In genomic region chr10:95877881-95878280, GRCh38 we compare ENCODE assay signal across 30 cellular contexts. TPM values are rescaled to one million over a fixed set of nuclear protein-coding genes. Genes with fewer than 3 reads are reported as not detected.
DNase-seq lines count a peak whose midpoint lies in the region; ATAC-seq, FAIRE-seq and TF ChIP-seq lines count a peak whose summit lies in the region.
"Had no signal": no experiment of that assay in that cellular context is flagged by ENCODE, and none has a peak within 500 bp of the region (broad histone marks: within the 10 kb centered on the region; RNA-seq: fewer than 3 reads in every experiment).

No MANE protein-coding gene starts in this region.

- H3K4me1 ChIP-seq in GM12878 (ENCODE audit: control insufficient read depth, insufficient read depth, low read length): peaks cover 16% of the 10 kb centered on the region; the same call in 1 of the 2 replicates
- H3K4me1 ChIP-seq: BLaER1 treated with 17β-estradiol and CSF1 and Interleukin-3, amounts not matched to agents 10 nM and 100 nM; breast epithelium; colonic mucosa; Peyer's patch; SJCRH30; upper lobe of right lung had no signal

- no peak for TF ChIP-seq CTCF in GM12878 (IDR thresholded peaks at IDR 0.05 in 2 of 3, conservative IDR thresholded peaks at IDR 0.05 in 1 of 3; ENCODE audit: control insufficient read depth in 2 of 3, extremely low read depth in 1 of 3, insufficient read depth in 1 of 3, low read depth in 3 of 3, low read length in 3 of 3)

- H3K9me3 ChIP-seq in GM12878 (replicated peaks; ENCODE audit: control insufficient read depth, insufficient read depth, low read length): peaks cover 10% of the 10 kb centered on the region; the same call in 2 of the 3 replicates
- H3K9me3 ChIP-seq: breast epithelium, colonic mucosa, sigmoid colon, SJCRH30, upper lobe of right lung had no signal

- peak; percentile 69 for FAIRE-seq in GM18507 (lab: Jason Lieb, UNC)
- no peak for FAIRE-seq in GM12878 (lab: Jason Lieb, UNC)
- FAIRE-seq: kidney had no signal

- CTCF ChIA-PET in GM12878 (lab: Yijun Ruan, JAX): interaction anchor here (1.0 to 1.9 kb wide), 2 partner anchors 13 to 36 kb away, joined by 3 to 4 read pairs; no protein-coding TSS in a partner anchor

- H4K20me1 ChIP-seq in GM12878 (ENCODE audit: control insufficient read depth, insufficient read depth): no peaks in the 10 kb centered on the region
- H4K20me1 ChIP-seq: BLaER1 treated with 17β-estradiol and CSF1 and Interleukin-3, amounts not matched to agents 10 nM and 100 nM had no signal

- no peak for TF ChIP-seq RAD21 in GM12878 (IDR thresholded peaks at IDR 0.05; ENCODE audit: insufficient read depth, low read depth, low read length)

- no peak for TF ChIP-seq EP300 in GM12878 (IDR thresholded peaks at IDR 0.05; ENCODE audit: borderline replicate concordance in 1 of 2, control insufficient read depth in 1 of 2, low read depth in 2 of 2, low read length in 2 of 2)

- ATAC-seq in GM21423 (IDR thresholded peaks at IDR 0.05; ENCODE audit: unreplicated experiment) (peak; percentile 41), HG03342 (IDR thresholded peaks at IDR 0.05; ENCODE audit: unreplicated experiment) (peak; percentile 45), GM12878 (peak; percentile 58)
- ATAC-seq: upper lobe of right lung had no signal

- no peak overlapping the region for H3K9ac ChIP-seq in GM12878 (ENCODE audit: control insufficient read depth, insufficient read depth, low read length)
- H3K9ac ChIP-seq: BLaER1 treated with 17β-estradiol and CSF1 and Interleukin-3, amounts not matched to agents 10 nM and 100 nM had no signal

- no peak overlapping the region for H2AFZ ChIP-seq in GM12878 (ENCODE audit: control insufficient read depth, low read depth, low read length)

- POLR2A ChIA-PET in GM12878 (lab: Charles Lee): interaction anchor here (0.7 kb wide), 1 partner anchor 136 kb away, joined by 3 read pairs; no protein-coding TSS in a partner anchor

- H3K79me2 ChIP-seq in GM12878 (ENCODE audit: control insufficient read depth, insufficient read depth, low read length): no peaks in the 10 kb centered on the region

- in situ Hi-C loops in GM12878 (cut with MboI): no loop called here

- no TSS peak for BruUV-seq in GM12878 (replicated peaks; lab: Mats Ljungman, UMichigan)

- H3K4me2 ChIP-seq in GM12878 (ENCODE audit: control insufficient read depth, insufficient read depth): no peak overlapping the region
- H3K4me2 ChIP-seq: BLaER1 treated with 17β-estradiol and CSF1 and Interleukin-3, amounts not matched to agents 10 nM and 100 nM had no signal

- TF ChIP-seq POLR2A in GM12878 (IDR thresholded peaks at IDR 0.05; ENCODE audit: low read depth, low read length): no peak

- H3K27ac ChIP-seq in GM12878 (ENCODE audit: control insufficient read depth, insufficient read depth): no peak overlapping the region
- H3K27ac ChIP-seq: BLaER1 treated with 17β-estradiol and CSF1 and Interleukin-3, amounts not matched to agents 10 nM and 100 nM; breast epithelium; colonic mucosa; Peyer's patch; sigmoid colon; SJCRH30; upper lobe of right lung had no signal

- SMC1A ChIA-PET in GM12878 (lab: Charles Lee; ENCODE audit: uncharacterized antibody, unreplicated experiment): interaction anchor here (1.0 to 1.3 kb wide), 3 partner anchors 34 to 194 kb away, joined by 3 to 7 read pairs (median 3); partner anchors contain the start of gene TCTN3

- DNase-seq in GM18507 (ENCODE audit: extremely low spot score, insufficient read length, low read depth) (no peak), GM12878 (ENCODE audit: low read depth, low spot score) (no peak), NCI-H2196 (lab: John Stamatoyannopoulos, UW; ENCODE audit: unreplicated experiment) (no peak), NCI-H1105 treated with DMSO at 0.1 percent for 48 hours (lab: John Stamatoyannopoulos, UW) (no peak), DMS114 treated with DMSO at 0.1 percent for 48 hours (lab: John Stamatoyannopoulos, UW; ENCODE audit: unreplicated experiment) (no peak)
- DNase-seq in stimulated activated CD4-positive, alpha-beta T cell treated with anti-CD3 and anti-CD28 coated beads, Interleukin-2, amount 100 ng/mL, for 24 hours: no peak
- DNase-seq: ACHN; activated CD4-positive, alpha-beta T cell treated with anti-CD3 and anti-CD28 coated beads for 4 hours; activated naive CD4-positive, alpha-beta T cell treated with anti-CD3 and anti-CD28 coated beads for 36 hours; activated T-cell treated with anti-CD3 and anti-CD28 coated beads, Interleukin-2, amount 50 U/mL, for 48 hours; amniotic stem cell; colonic mucosa; HFFc6; kidney; NCI-H1048; NCI-H187 treated with DMSO at 0.1 percent for 48 hours; NCI-H345; Peyer's patch; posterior cingulate gyrus; sigmoid colon; SJCRH30; stimulated activated CD4-positive, alpha-beta T cell treated with anti-CD3 and anti-CD28 coated beads, Interleukin-15, amount 100 ng/mL, for 24 hours; stimulated activated CD8-positive, alpha-beta memory T cell treated with anti-CD3 and anti-CD28 coated beads, Interleukin-4, amount 100 ng/mL, for 48 hours; T-helper 1 cell; upper lobe of right lung had no signal

- RAD21 ChIA-PET in GM12878 (lab: Charles Lee; ENCODE audit: unreplicated experiment): interaction anchor here (0.9 kb wide), 1 partner anchor 184 kb away, joined by 3 read pairs; the partner anchor contains the start of gene TCTN3

- intact Hi-C loops in GM12878 (cut with micrococcal nuclease; ENCODE audit: unreplicated experiment): no loop called here

- no peaks in the 10 kb centered on the region for H3K27me3 ChIP-seq in GM12878 (replicated peaks in 1 of 2; ENCODE audit: control insufficient read depth in 2 of 2, insufficient read depth in 2 of 2, low read length in 1 of 2)
- H3K27me3 ChIP-seq: BLaER1 treated with 17β-estradiol and CSF1 and Interleukin-3, amounts not matched to agents 10 nM and 100 nM; breast epithelium; colonic mucosa; Peyer's patch; sigmoid colon; SJCRH30; upper lobe of right lung had no signal

- H3K4me3 ChIP-seq in GM12878: no peak overlapping the region
- H3K4me3 ChIP-seq: BLaER1 treated with 17β-estradiol and CSF1 and Interleukin-3, amounts not matched to agents 10 nM and 100 nM; breast epithelium; colonic mucosa; lung; Peyer's patch; sigmoid colon; SJCRH30; upper lobe of right lung had no signal

- peaks cover 0 to 2% of the 10 kb centered on the region in 2 experiments; a peak in 3 of 4 replicates for H3K36me3 ChIP-seq in GM12878 (ENCODE audit: control insufficient read depth in 2 of 2, insufficient read depth in 2 of 2, low read length in 1 of 2)
- H3K36me3 ChIP-seq: breast epithelium, colonic mucosa had no signal

TF ChIP-seq in GM12878, 131 proteins besides CTCF, POLR2A, EP300 and RAD21 (continues in another document):
- TF ChIP-seq NR2F1 (conservative IDR thresholded peaks at IDR 0.05) (peak; percentile 57; the same call in 1 of the 2 replicates), BRCA1 (IDR thresholded peaks at IDR 0.05; ENCODE audit: low read depth, low read length) (no peak), MEF2B (IDR thresholded peaks at IDR 0.05; ENCODE audit: partially characterized antibody, poor library complexity, severe bottlenecking) (no peak), BCL3 (IDR thresholded peaks at IDR 0.05; ENCODE audit: borderline replicate concordance, insufficient read depth, low read depth, low read length, poor library complexity, severe bottlenecking) (peak; percentile 36), PAX8 (IDR thresholded peaks at IDR 0.05) (no peak), BCL11A (IDR thresholded peaks at IDR 0.05; ENCODE audit: low read depth, low read length) (0 out of 2 replicates have a peak, but pooled peaks have one; percentile 25), MXI1 (IDR thresholded peaks at IDR 0.05; ENCODE audit: low read depth, low read length) (no peak), IRF4 (IDR thresholded peaks at IDR 0.05; ENCODE audit: low read depth, low read length) (peak; percentile 72; the same call in 1 of the 2 replicates)

RNA-seq across cellular contexts. Expression of gene CC2D2B, which starts 29.9 kb away (rescaled TPM):
- 68.4 and 68.6 TPM in 2 replicates for total RNA-seq in GM12878 (2013; cell fraction: nucleolus; rRNA removed)
- total RNA-seq in GM12878 (2014; rRNA removed) (1.3 and 1.9 TPM in 2 replicates), GM12878 (2014; rRNA removed; fragmentation: Illumina TruSeq; extraction: Trizol) (1.5 TPM in 2 replicates), GM12878 (2021) (0.72 and 0.80 TPM in 2 replicates)
- 0.16 TPM for polyA plus RNA-seq in GM12878 (2011; ENCODE audit: low read depth)
- polyA plus RNA-seq in GM12878 (2011; rRNA removed) (2.8 and 5.5 TPM in 2 replicates), GM12878 (2014; fragmentation: Illumina TruSeq; extraction: Trizol) (0.74 and 0.78 TPM in 2 replicates), GM12878 (2014; fragmentation: Nextera tagmentation; extraction: Ambion mirVana) (under 1 TPM; 0.42 to 0.58 TPM), GM12878 (2014; rRNA removed) (0.32 and 1.4 TPM in 2 replicates), GM12878 (2016; fragmentation: Nextera tagmentation; extraction: Ambion mirVana) (under 1 TPM; 0.54 to 0.79 TPM)
- 0.54 and 0.60 TPM in 2 replicates for polyA plus RNA-seq in GM12878 (2011; cell fraction: cytosol; rRNA removed)
- polyA plus RNA-seq in GM12878 (2011; cell fraction: nucleus; rRNA removed): 4.7 and 6.6 TPM in 2 replicates
- polyA plus RNA-seq in GM12878 (2012): 0.58 and 1.2 TPM in 2 replicates
- polyA minus RNA-seq in GM12878 (2011; rRNA and poly(A)+ RNA removed): 2.2 and 2.9 TPM in 2 replicates
- 0.52 and 0.80 TPM in 2 replicates for polyA minus RNA-seq in GM12878 (2011; cell fraction: cytosol; rRNA and poly(A)+ RNA removed)
- 7.5 and 8.0 TPM in 2 replicates for polyA minus RNA-seq in GM12878 (2011; cell fraction: nucleus; rRNA and poly(A)+ RNA removed)
- total RNA-seq: activated naive CD4-positive, alpha-beta T cell treated with anti-CD3 and anti-CD28 coated beads for 36 hours; HFFc6; SJCRH30 had no signal
